1 cellular context compared by ENCODE assay signal in the genomic region with DNA sequence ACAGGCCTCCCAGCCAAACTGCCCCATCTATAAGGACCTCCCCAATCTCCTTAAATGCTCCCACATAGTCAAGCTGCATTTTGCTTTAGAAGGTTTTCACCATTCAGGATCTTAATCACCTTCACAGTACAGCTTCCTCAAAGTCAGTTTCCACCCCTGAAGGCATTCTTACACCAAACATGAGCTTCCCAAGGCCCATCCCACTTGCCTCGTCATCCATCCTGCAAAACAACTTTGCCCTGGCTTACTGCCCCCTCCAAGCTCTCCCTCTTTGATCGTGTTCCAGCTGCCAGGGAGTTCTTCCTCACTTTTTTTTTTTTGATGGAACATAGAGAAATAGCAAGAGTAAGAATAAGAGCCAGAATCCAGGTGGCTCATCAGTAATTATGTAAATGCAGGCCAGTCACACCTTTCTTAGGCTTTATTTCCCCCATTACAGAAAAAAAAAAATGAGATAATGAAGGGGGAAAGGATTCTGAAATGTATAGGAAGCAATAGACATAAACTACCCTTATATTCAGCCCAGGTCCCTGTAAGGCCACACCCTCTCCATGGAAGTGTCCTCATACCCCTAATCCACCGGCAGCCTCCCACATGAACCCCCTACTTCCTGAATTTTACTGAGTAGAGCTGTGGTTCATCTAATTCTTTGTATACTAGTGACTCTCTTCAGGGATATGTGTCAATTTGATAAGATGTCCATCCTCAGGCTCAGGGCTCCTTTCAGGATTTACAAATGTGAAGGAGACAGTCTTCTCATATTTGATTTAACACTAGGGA.
TF ChIP-seq lines count a peak whose summit lies in the region.

No MANE protein-coding gene starts in this region.

TF ChIP-seq in endothelial cell of umbilical vein, 7 proteins besides CTCF, POLR2A, EP300 and RAD21:
- TF ChIP-seq, protein P1, sequence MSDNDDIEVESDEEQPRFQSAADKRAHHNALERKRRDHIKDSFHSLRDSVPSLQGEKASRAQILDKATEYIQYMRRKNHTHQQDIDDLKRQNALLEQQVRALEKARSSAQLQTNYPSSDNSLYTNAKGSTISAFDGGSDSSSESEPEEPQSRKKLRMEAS (IDR thresholded peaks at IDR 0.05; ENCODE audit: insufficient read depth, insufficient read length), result no peak
- TF ChIP-seq POLR2AphosphoS5 (IDR thresholded peaks at IDR 0.05; ENCODE audit: insufficient read depth, low read depth, low read length), result no peak
